ENCODE assay signal across 9 cellular contexts in the genomic region with DNA sequence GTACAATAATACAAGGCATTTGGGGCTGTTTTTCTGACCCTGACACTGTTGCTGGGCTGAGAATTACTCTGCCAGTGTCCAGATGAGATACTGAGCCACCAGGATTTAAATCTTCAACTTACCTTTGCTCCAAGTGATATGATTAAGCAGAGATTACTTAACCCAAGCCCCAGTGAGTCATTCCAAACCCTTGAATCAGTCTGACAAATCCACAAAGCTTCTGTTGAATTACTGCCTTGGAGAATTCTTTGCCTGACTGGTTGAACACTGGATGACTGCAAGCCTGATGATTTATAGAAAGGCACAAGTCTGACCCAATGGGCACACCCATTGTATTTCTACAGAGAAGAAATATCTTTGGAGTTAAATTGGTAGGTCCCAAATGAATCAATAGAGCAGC.
DNase-seq lines count a peak whose midpoint lies in the region; TF ChIP-seq lines count a peak whose summit lies in the region.
"Had no signal": no experiment of that assay in that cellular context is flagged by ENCODE, and none has a peak within 500 bp of the region (broad histone marks: within the 10 kb centered on the region; RNA-seq: fewer than 3 reads in every experiment).

No MANE protein-coding gene starts in this region.

- DNase-seq in GM06990 (ENCODE audit: extremely low read depth, insufficient read length) (peak; percentile 5), RKO (ENCODE audit: low spot score) (peak; percentile 97), fibroblast of peridontal ligament (ENCODE audit: extremely low read depth) (peak; percentile 98), smooth muscle cell (lab: John Stamatoyannopoulos, UW; ENCODE audit: unreplicated experiment) (no peak), glutamatergic neuron (no peak), NCI-H2196 treated with DMSO at 0.1 percent for 48 hours (lab: John Stamatoyannopoulos, UW; ENCODE audit: unreplicated experiment) (no peak), ovary (no peak)
- DNase-seq: activated naive CD4-positive, alpha-beta T cell treated with Interleukin-2 at 50 U/mL for 16 hours had no signal

- no peaks in the 10 kb centered on the region for H3K27me3 ChIP-seq in GM06990 (replicated peaks; ENCODE audit: control insufficient read depth, insufficient read depth, low read length)
- no peaks in the 10 kb centered on the region for H3K27me3 ChIP-seq in smooth muscle cell (ENCODE audit: low read depth)
- H3K27me3 ChIP-seq in ovary = no peaks in the 10 kb centered on the region

- TF ChIP-seq CTCF in GM06990 (IDR thresholded peaks at IDR 0.05; ENCODE audit: insufficient read depth, low read length, poor library complexity, severe bottlenecking) = no peak
- no peak for TF ChIP-seq CTCF in smooth muscle cell (IDR thresholded peaks at IDR 0.05; ENCODE audit: borderline replicate concordance, insufficient read depth, poor library complexity, severe bottlenecking)
- TF ChIP-seq CTCF in glutamatergic neuron (IDR thresholded peaks at IDR 0.05; ENCODE audit: partially characterized antibody, unreplicated experiment) = no peak
- TF ChIP-seq CTCF in ovary (IDR thresholded peaks at IDR 0.05) = no peak

- H3K4me3 Mint-ChIP-seq in glutamatergic neuron (ENCODE audit: unreplicated experiment) = no peak overlapping the region
- H3K4me3 Mint-ChIP-seq: nephron had no signal

- H3K27me3 Mint-ChIP-seq in glutamatergic neuron (ENCODE audit: unreplicated experiment) = peaks cover 1% of the 10 kb centered on the region

- no peak for TF ChIP-seq POLR2A in ovary (IDR thresholded peaks at IDR 0.05)

- TF ChIP-seq EP300 in ovary (IDR thresholded peaks at IDR 0.05) = no peak

- H3K36me3 Mint-ChIP-seq in glutamatergic neuron (ENCODE audit: unreplicated experiment) = no peaks in the 10 kb centered on the region

- H3K4me1 Mint-ChIP-seq in glutamatergic neuron (ENCODE audit: low read depth, unreplicated experiment) = no peaks in the 10 kb centered on the region

- H3K4me1 ChIP-seq in smooth muscle cell (ENCODE audit: low read depth) (peaks cover 7% of the 10 kb centered on the region), ovary (ENCODE audit: insufficient read depth) (no peaks in the 10 kb centered on the region)

- no peak overlapping the region for H2AFZ ChIP-seq in smooth muscle cell (ENCODE audit: low read depth)

- no peaks in the 10 kb centered on the region for H4K20me1 ChIP-seq in smooth muscle cell (ENCODE audit: low read depth)

- peaks cover 2% of the 10 kb centered on the region for H3K9me3 Mint-ChIP-seq in glutamatergic neuron (ENCODE audit: unreplicated experiment)

- H3K9ac ChIP-seq in smooth muscle cell (ENCODE audit: low read depth) = no peak overlapping the region

- H3K27ac ChIP-seq in smooth muscle cell (ENCODE audit: low read depth) = peak overlapping the region; percentile 64
- H3K27ac ChIP-seq in ovary = no peak overlapping the region

- H3K9me3 ChIP-seq in smooth muscle cell (replicated peaks; ENCODE audit: low read depth) = no peaks in the 10 kb centered on the region
- no peaks in the 10 kb centered on the region for H3K9me3 ChIP-seq in ovary

- intact Hi-C loops in ovary (cut with DNase I) = no loop called here

- no peak overlapping the region for H3K27ac Mint-ChIP-seq in glutamatergic neuron (ENCODE audit: unreplicated experiment)
- H3K27ac Mint-ChIP-seq: nephron had no signal

- H3K4me2 ChIP-seq in smooth muscle cell = peak overlapping the region; percentile 33

- H3K4me3 ChIP-seq in GM06990 (replicated peaks; ENCODE audit: low read depth, low read length) (no peak overlapping the region), smooth muscle cell (no peak overlapping the region), ovary (no peak overlapping the region)

- H3K36me3 ChIP-seq in GM06990 (ENCODE audit: control insufficient read depth, insufficient read depth, low read length) = no peaks in the 10 kb centered on the region
- H3K36me3 ChIP-seq in smooth muscle cell (ENCODE audit: low read depth) = no peaks in the 10 kb centered on the region
- H3K36me3 ChIP-seq in ovary = no peaks in the 10 kb centered on the region

- peaks cover 4% of the 10 kb centered on the region for H3F3A ChIP-seq in smooth muscle cell (ENCODE audit: low read depth)

- H3K79me2 ChIP-seq in smooth muscle cell (ENCODE audit: low read depth) = no peaks in the 10 kb centered on the region

Comparison
In these comparisons a context has a peak if more than half of its experiments do, and no peak if none do; other contexts are left out.
1. DNase-seq: peak in GM06990 (single experiment), RKO (single experiment) and fibroblast of peridontal ligament (single experiment); none in smooth muscle cell (single experiment), glutamatergic neuron (single experiment), NCI-H2196 treated with DMSO at 0.1 percent for 48 hours (single experiment) and ovary (0 of 5).